Comparison of ENCODE assay signal across 8 cellular contexts in genomic region chr4:153205028-153205648, GRCh38. TPM values are rescaled to one million over a fixed set of nuclear protein-coding genes. Genes with fewer than 3 reads are reported as not detected.
DNase-seq lines count a peak whose midpoint lies in the region; ATAC-seq and TF ChIP-seq lines count a peak whose summit lies in the region.

No MANE protein-coding gene starts in this region.

- peaks cover 25% of the 10 kb centered on the region for H3K4me1 Mint-ChIP-seq in Caco-2 (ENCODE audit: low read depth, unreplicated experiment)

- H3K27me3 ChIP-seq in Caco-2 (replicated peaks; ENCODE audit: control insufficient read depth, insufficient read depth, low read length) (no peaks in the 10 kb centered on the region), iPS-20b (ENCODE audit: insufficient read depth, low read length) (peaks cover 17% of the 10 kb centered on the region; the same call in 1 of the 2 replicates), stomach (no peaks in the 10 kb centered on the region)

- TF ChIP-seq CTCF in Caco-2 (IDR thresholded peaks at IDR 0.05; ENCODE audit: insufficient read depth in 1 of 2, low read depth in 1 of 2, low read length in 1 of 2, severe bottlenecking in 1 of 2, unreplicated experiment in 1 of 2) (peak in 1 of 2 experiments; percentile 25), stomach (IDR thresholded peaks at IDR 0.05) (peak in 1 of 7 experiments; percentile 8)

- H3K4me3 Mint-ChIP-seq in Caco-2 (ENCODE audit: unreplicated experiment): peak overlapping the region; percentile 96

- ATAC-seq in HG03175 (IDR thresholded peaks at IDR 0.05; ENCODE audit: unreplicated experiment) (peak; percentile 52), HG02588 (IDR thresholded peaks at IDR 0.05; ENCODE audit: unreplicated experiment) (no peak)

- BruUV-seq in Caco-2 (replicated peaks; lab: Mats Ljungman, UMichigan): TSS peak; percentile 68

- H3K36me3 Mint-ChIP-seq in Caco-2 (ENCODE audit: insufficient read depth, unreplicated experiment): peaks cover 7% of the 10 kb centered on the region

- H3K4me1 ChIP-seq in Caco-2 (peaks cover 51% of the 10 kb centered on the region), iPS-20b (ENCODE audit: insufficient read depth, low read length) (peaks cover 37% of the 10 kb centered on the region), stomach (peaks cover 26 to 53% (median 30%) of the 10 kb centered on the region in 4 donors)

- peak overlapping the region; percentile 76; the same call in 1 of the 2 replicates for H3K9ac ChIP-seq in iPS-20b (ENCODE audit: low read depth, low read length)

- H3K4me3 ChIP-seq in Caco-2 (ENCODE audit: low read depth, low read length): peak overlapping the region; percentile 73
- H3K4me3 ChIP-seq in iPS-20b (ENCODE audit: low read length): peak overlapping the region; percentile 75
- peak overlapping the region; percentile 32 to 54 (median 42) for H3K4me3 ChIP-seq in stomach

- TF ChIP-seq POLR2A in stomach (IDR thresholded peaks at IDR 0.05): no peak

- no peak for TF ChIP-seq EP300 in stomach (IDR thresholded peaks at IDR 0.05)

- no peaks in the 10 kb centered on the region for H3K9me3 ChIP-seq in Caco-2
- H3K9me3 ChIP-seq in iPS-20b (ENCODE audit: insufficient read depth, low read depth, low read length): no peaks in the 10 kb centered on the region
- H3K9me3 ChIP-seq in stomach: no peaks in the 10 kb centered on the region

- DNase-seq in Caco-2: peak; percentile 68 to 81
- DNase-seq in activated T-cell treated with anti-CD3 and anti-CD28 coated beads, Interleukin-2, amount 50 U/mL, for 48 hours: peak; percentile 47 to 53
- peak; percentile 47 for DNase-seq in stomach
- no peak for DNase-seq in AG08396 (ENCODE audit: low spot score)
- DNase-seq in DMS79 (lab: John Stamatoyannopoulos, UW): no peak

- no peaks in the 10 kb centered on the region for H3K27me3 Mint-ChIP-seq in Caco-2 (ENCODE audit: insufficient read depth, unreplicated experiment)

- intact Hi-C loops in Caco-2 (cut with micrococcal nuclease; ENCODE audit: unreplicated experiment) (loop anchor here (1.0 to 5.0 kb wide), 4 partner anchors 38 to 72 kb away; no protein-coding TSS in a partner anchor), stomach (cut with DNase I; ENCODE audit: low total_unique reads) (no loop called here)

- POLR2A ChIA-PET in Caco-2 (lab: Charles Lee): interaction anchor here (1.5 kb wide), 1 partner anchor 14 kb away, joined by 3 read pairs; no protein-coding TSS in a partner anchor

- CTCF ChIA-PET in Caco-2 (lab: Charles Lee): interaction anchor here (0.6 to 1.5 kb wide), 5 partner anchors 40 to 157 kb away, joined by 3 to 18 read pairs (median 4); no protein-coding TSS in a partner anchor

- WGBS in stomach, 5 donors: 25 to 47% (median 32%) methylated on average over 18 of the region's 18 CpGs

- no peaks in the 10 kb centered on the region for H3K36me3 ChIP-seq in Caco-2 (ENCODE audit: control insufficient read depth, insufficient read depth, low read length)
- H3K36me3 ChIP-seq in iPS-20b (ENCODE audit: insufficient read depth, low read depth, low read length): no peaks in the 10 kb centered on the region
- no peaks in the 10 kb centered on the region for H3K36me3 ChIP-seq in stomach

- peak overlapping the region; percentile 87 for H3K27ac Mint-ChIP-seq in Caco-2 (ENCODE audit: unreplicated experiment)

- no peaks in the 10 kb centered on the region for H3K9me3 Mint-ChIP-seq in Caco-2 (ENCODE audit: unreplicated experiment)

- H3K27ac ChIP-seq in iPS-20b (ENCODE audit: low read length): no peak overlapping the region
- H3K27ac ChIP-seq in stomach: peak overlapping the region; percentile 82 to 89 (median 85)

RNA-seq across cellular contexts. Expression of gene TRIM2, which starts 0.9 kb away (rescaled TPM):
- total RNA-seq in Caco-2 (2022) (62.0 and 62.3 TPM in 2 replicates), stomach (100 to 1,000 TPM in 2 of 5 donors, 10 to 100 TPM in 3; 38.8 to 327 (median 96.2) TPM)
- polyA plus RNA-seq in stomach: 10 to 100 TPM; 11.2 to 26.1 (median 24.8) TPM

Comparison
In these comparisons a context has a peak if more than half of its experiments do, and no peak if none do; other contexts are left out.
1. DNase-seq: peak in Caco-2 (2 of 2), activated T-cell treated with anti-CD3 and anti-CD28 coated beads, Interleukin-2, amount 50 U/mL, for 48 hours (2 of 2) and stomach (single experiment); none in AG08396 (single experiment) and DMS79 (single experiment).
2. Peak in every context shown above with its lines, with median percentiles within 50 percentile points of each other: H3K4me3 ChIP-seq.